In the genomic region with DNA sequence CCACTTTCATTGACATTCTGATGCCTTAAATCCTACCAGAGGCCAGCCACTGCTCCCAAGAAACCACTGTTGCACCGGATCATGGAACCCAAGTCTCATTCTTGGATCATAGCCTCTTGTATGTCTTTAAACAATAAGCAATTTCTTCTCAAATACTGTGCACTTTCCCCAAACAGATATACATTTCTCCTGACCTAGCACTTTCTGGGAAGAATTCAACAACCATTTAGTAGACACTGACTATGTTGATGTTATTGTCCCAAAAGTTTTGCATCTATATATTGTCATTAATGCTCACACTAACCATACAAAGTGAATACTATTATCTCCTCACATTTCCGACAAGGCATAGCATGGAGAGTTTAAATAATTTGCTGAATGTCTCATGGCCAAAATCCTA, we compare ENCODE assay signal across 27 cellular contexts.
DNase-seq lines count a peak whose midpoint lies in the region; ATAC-seq, FAIRE-seq and TF ChIP-seq lines count a peak whose summit lies in the region.
"Had no signal": no experiment of that assay in that cellular context is flagged by ENCODE, and none has a peak within 500 bp of the region (broad histone marks: within the 10 kb centered on the region; RNA-seq: fewer than 3 reads in every experiment).

No MANE protein-coding gene starts in this region.

- no peaks in the 10 kb centered on the region for H3K27me3 Mint-ChIP-seq in activated CD4-positive, alpha-beta T cell treated with anti-CD3 and anti-CD28 coated beads, Interleukin-2, amount 10 ng/mL, durations not matched to agents 7 days and 5 days
- no peaks in the 10 kb centered on the region for H3K27me3 Mint-ChIP-seq in CD14-positive monocyte (ENCODE audit: low read depth in 3 of 3)
- no peaks in the 10 kb centered on the region for H3K27me3 Mint-ChIP-seq in endodermal cell (ENCODE audit: insufficient read depth)
- H3K27me3 Mint-ChIP-seq: T-helper 17 cell, type B pancreatic cell had no signal

- H3K4me1 ChIP-seq in Loucy (ENCODE audit: insufficient read depth, low read length, poor library complexity, severe bottlenecking) (peaks cover 88% of the 10 kb centered on the region), K562 (replicated peaks in 1 of 2; ENCODE audit: control insufficient read depth in 2 of 2, insufficient read depth in 2 of 2, low read length in 2 of 2) (peaks cover 0 to 65% of the 10 kb centered on the region in 2 experiments; a peak in 4 of 5 replicates), endodermal cell (ENCODE audit: control insufficient read depth, insufficient read depth, low read length) (peaks cover 12% of the 10 kb centered on the region)

- TF ChIP-seq CTCF in CD14-positive monocyte (IDR thresholded peaks at IDR 0.05): no peak
- no peak for TF ChIP-seq CTCF in Loucy (conservative IDR thresholded peaks at IDR 0.05; ENCODE audit: low read length)
- no peak for TF ChIP-seq CTCF in K562 (IDR thresholded peaks at IDR 0.05 in 2 of 3, conservative IDR thresholded peaks at IDR 0.05 in 1 of 3; ENCODE audit: insufficient read depth in 2 of 3, low read depth in 1 of 3, low read length in 3 of 3)
- TF ChIP-seq CTCF in endodermal cell (conservative IDR thresholded peaks at IDR 0.05): no peak

- H3K27me3 ChIP-seq in Loucy (ENCODE audit: insufficient read depth, low read length, poor library complexity, severe bottlenecking) (no peaks in the 10 kb centered on the region), K562 (ENCODE audit: control insufficient read depth in 2 of 2, insufficient read depth in 2 of 2, low read length in 2 of 2) (no peaks in the 10 kb centered on the region), H7 (ENCODE audit: control insufficient read depth, insufficient read depth, low read length) (no peaks in the 10 kb centered on the region), endodermal cell (ENCODE audit: control insufficient read depth, insufficient read depth, low read length, poor library complexity, severe bottlenecking) (no peaks in the 10 kb centered on the region)
- H3K27me3 ChIP-seq: ascending aorta, esophagus muscularis mucosa, foreskin keratinocyte had no signal

- no peak for DNase-seq in activated CD4-positive, alpha-beta T cell treated with anti-CD3 and anti-CD28 coated beads, Interleukin-2, amount 10 ng/mL, durations not matched to agents 7 days and 5 days
- no peak for DNase-seq in activated CD4-positive, alpha-beta T cell treated with anti-CD3 and anti-CD28 coated beads for 1 hour
- DNase-seq in CD14-positive monocyte (ENCODE audit: low spot score): no peak
- DNase-seq in K562 (ENCODE audit: extremely low read depth in 1 of 4, low spot score in 3 of 4): no peak
- DNase-seq in H7: no peak
- DNase-seq in endodermal cell: no peak
- DNase-seq: activated naive CD4-positive, alpha-beta T cell; AML-193; COR-L47; cortex of kidney; foreskin keratinocyte; GDM1; Kasumi-1; lower lobe of right lung; MV-4-11; posterior cingulate gyrus; right cardiac atrium; stimulated activated CD4-positive, alpha-beta T cell treated with anti-CD3 and anti-CD28 coated beads, Interleukin-2, amount 100 ng/mL, for 24 hours; T-helper 17 cell had no signal

- no peak for TF ChIP-seq POLR2A in K562 (conservative IDR thresholded peaks at IDR 0.05)

- H3K4me3 ChIP-seq in Loucy (ENCODE audit: low read length, poor library complexity, severe bottlenecking) (peak overlapping the region; percentile 63), K562 (no peak overlapping the region), H7 (ENCODE audit: insufficient read depth, low read depth, low read length) (no peak overlapping the region), endodermal cell (ENCODE audit: low read length) (no peak overlapping the region)
- H3K4me3 ChIP-seq: ascending aorta, esophagus muscularis mucosa, lower lobe of right lung had no signal

- peaks cover 10% of the 10 kb centered on the region for H3K9me3 Mint-ChIP-seq in activated CD4-positive, alpha-beta T cell treated with anti-CD3 and anti-CD28 coated beads, Interleukin-2, amount 10 ng/mL, durations not matched to agents 7 days and 5 days
- H3K9me3 Mint-ChIP-seq in CD14-positive monocyte: no peaks in the 10 kb centered on the region
- no peaks in the 10 kb centered on the region for H3K9me3 Mint-ChIP-seq in endodermal cell
- H3K9me3 Mint-ChIP-seq: neural crest cell, type B pancreatic cell had no signal

- peak overlapping the region; percentile 98 for H3K27ac Mint-ChIP-seq in activated CD4-positive, alpha-beta T cell treated with anti-CD3 and anti-CD28 coated beads, Interleukin-2, amount 10 ng/mL, durations not matched to agents 7 days and 5 days
- peak overlapping the region in 6 of 7 donors; percentile 14 to 76 (median 27) for H3K27ac Mint-ChIP-seq in CD14-positive monocyte
- no peak overlapping the region for H3K27ac Mint-ChIP-seq in endodermal cell
- H3K27ac Mint-ChIP-seq: type B pancreatic cell had no signal

- no peak for TF ChIP-seq RAD21 in K562 (CRISPR knock-in tag; conservative IDR thresholded peaks at IDR 0.05 in 1 of 2, IDR thresholded peaks at IDR 0.05 in 1 of 2)

- H3K4me3 Mint-ChIP-seq in activated CD4-positive, alpha-beta T cell treated with anti-CD3 and anti-CD28 coated beads, Interleukin-2, amount 10 ng/mL, durations not matched to agents 7 days and 5 days: no peak overlapping the region
- H3K4me3 Mint-ChIP-seq in CD14-positive monocyte: no peak overlapping the region
- H3K4me3 Mint-ChIP-seq in endodermal cell: no peak overlapping the region
- H3K4me3 Mint-ChIP-seq: neural crest cell, type B pancreatic cell had no signal

- no peaks in the 10 kb centered on the region for H3K9me1 ChIP-seq in K562 (ENCODE audit: control insufficient read depth, insufficient read depth, low read length)

- H3K4me1 Mint-ChIP-seq in activated CD4-positive, alpha-beta T cell treated with anti-CD3 and anti-CD28 coated beads, Interleukin-2, amount 10 ng/mL, durations not matched to agents 7 days and 5 days: peaks cover 55% of the 10 kb centered on the region
- H3K4me1 Mint-ChIP-seq in CD14-positive monocyte: peaks cover 54% of the 10 kb centered on the region
- peaks cover 46% of the 10 kb centered on the region for H3K4me1 Mint-ChIP-seq in endodermal cell

- WGBS in K562 (ENCODE audit: insufficient coverage, low coverage, missing lambda C conversion rate): 14% methylated on average over 2 of the region's 2 CpGs
- WGBS in endodermal cell (ENCODE audit: insufficient coverage in 1 of 2, insufficient read length in 1 of 2), 2 experiments: 94 to 100% methylated on average over 1 to 2 of the region's 2 CpGs

- POLR2A ChIA-PET in activated CD4-positive, alpha-beta T cell treated with anti-CD3 and anti-CD28 coated beads, Interleukin-2, amount 10 ng/mL, durations not matched to agents 7 days and 5 days (lab: Charles Lee): no interaction called here
- POLR2A ChIA-PET in K562 (lab: Yijun Ruan, JAX): no interaction called here

- H3K9me2 ChIP-seq in Loucy (replicated peaks; ENCODE audit: low read depth, low read length): no peaks in the 10 kb centered on the region

- peak overlapping the region; percentile 84 for H3K9ac ChIP-seq in Loucy (ENCODE audit: low read depth, low read length, poor library complexity, severe bottlenecking)
- peak overlapping the region; percentile 69 to 73; a peak in 3 of 4 replicates for H3K9ac ChIP-seq in K562 (ENCODE audit: insufficient read depth in 1 of 2, low read depth in 2 of 2, low read length in 2 of 2)
- no peak overlapping the region for H3K9ac ChIP-seq in endodermal cell (ENCODE audit: extremely low read depth, low read length, poor library complexity, severe bottlenecking)

- intact Hi-C loops in CD14-positive monocyte (cut with micrococcal nuclease) (no loop called here), K562 (cut with micrococcal nuclease) (loop anchor here (10.0 kb wide), 1 partner anchor 127 kb away; a partner anchor contains a TSS)

- H2AFZ ChIP-seq in Loucy (ENCODE audit: low read length) (no peak overlapping the region), K562 (ENCODE audit: low read depth, low read length) (no peak overlapping the region)

- no peaks in the 10 kb centered on the region for H3K9me3 ChIP-seq in Loucy (ENCODE audit: insufficient read depth, low read depth, low read length)
- H3K9me3 ChIP-seq in K562 (replicated peaks; ENCODE audit: control insufficient read depth, insufficient read depth, low read depth, low read length): no peaks in the 10 kb centered on the region
- peaks cover 7% of the 10 kb centered on the region for H3K9me3 ChIP-seq in endodermal cell (ENCODE audit: control insufficient read depth, low read length)
- H3K9me3 ChIP-seq: ascending aorta, esophagus muscularis mucosa, lower lobe of right lung had no signal

- H4K20me1 ChIP-seq in Loucy (ENCODE audit: insufficient read depth, low read length, poor library complexity, severe bottlenecking) (no peaks in the 10 kb centered on the region), K562 (replicated peaks; ENCODE audit: control insufficient read depth, insufficient read depth, low read length) (no peaks in the 10 kb centered on the region)

- no TSS peak for BruUV-seq in K562 (replicated peaks; lab: Mats Ljungman, UMichigan)

- TF ChIP-seq EP300 in K562 (IDR thresholded peaks at IDR 0.05; ENCODE audit: low read length): no peak

- H3K4me2 ChIP-seq in Loucy (ENCODE audit: low read depth, low read length, poor library complexity, severe bottlenecking): peak overlapping the region; percentile 80
- H3K4me2 ChIP-seq in K562 (ENCODE audit: insufficient read depth, low read length): peak overlapping the region; percentile 68

- H3K36me3 ChIP-seq in Loucy (ENCODE audit: insufficient read depth, low read length): peaks cover 8% of the 10 kb centered on the region
- peaks cover 16% of the 10 kb centered on the region; the same call in 2 of the 3 replicates for H3K36me3 ChIP-seq in K562 (ENCODE audit: control insufficient read depth, insufficient read depth, low read length)
- H3K36me3 ChIP-seq in H7 (replicated peaks; ENCODE audit: control insufficient read depth, insufficient read depth, low read length): no peaks in the 10 kb centered on the region
- H3K36me3 ChIP-seq in endodermal cell (ENCODE audit: control insufficient read depth, insufficient read depth, low read length): peaks cover 12% of the 10 kb centered on the region
- H3K36me3 ChIP-seq: ascending aorta, esophagus muscularis mucosa, lower lobe of right lung had no signal

- peaks cover 86% of the 10 kb centered on the region for H3K79me2 ChIP-seq in Loucy (ENCODE audit: insufficient read depth, low read length)
- peaks cover 91% of the 10 kb centered on the region for H3K79me2 ChIP-seq in K562 (ENCODE audit: control insufficient read depth, insufficient read depth, low read length)

- CTCF ChIA-PET in activated CD4-positive, alpha-beta T cell treated with anti-CD3 and anti-CD28 coated beads, Interleukin-2, amount 10 ng/mL, durations not matched to agents 7 days and 5 days (lab: Charles Lee): no interaction called here
- CTCF ChIA-PET in K562 (lab: Yijun Ruan, JAX; ENCODE audit: low intra/inter-chr PET ratio): no interaction called here

- peaks cover 53% of the 10 kb centered on the region for H3K36me3 Mint-ChIP-seq in activated CD4-positive, alpha-beta T cell treated with anti-CD3 and anti-CD28 coated beads, Interleukin-2, amount 10 ng/mL, durations not matched to agents 7 days and 5 days (ENCODE audit: low read depth)
- H3K36me3 Mint-ChIP-seq in CD14-positive monocyte (peaks cover 25 to 45% of the 10 kb centered on the region in 2 donors), endodermal cell (ENCODE audit: low read depth) (peaks cover 5% of the 10 kb centered on the region)

- peak overlapping the region; percentile 96 for H3K27ac ChIP-seq in K562 (ENCODE audit: extremely low read depth, low read depth, low read length)
- H3K27ac ChIP-seq in endodermal cell (ENCODE audit: low read depth, low read length): no peak overlapping the region
- H3K27ac ChIP-seq: ascending aorta, esophagus muscularis mucosa, foreskin keratinocyte, lower lobe of right lung, RWPE1 had no signal

- FAIRE-seq in K562 (lab: Jason Lieb, UNC): no peak
- FAIRE-seq: A204.1 had no signal

- peaks cover 29% of the 10 kb centered on the region for H3F3A ChIP-seq in Loucy (ENCODE audit: low read depth)

- ATAC-seq in K562 (no peak), GM21381 (IDR thresholded peaks at IDR 0.05; ENCODE audit: unreplicated experiment) (no peak)
- ATAC-seq: right cardiac atrium had no signal

- in situ Hi-C loops in K562 (cut with MboI): no loop called here
